27 cellular contexts compared by ENCODE assay signal in genomic region chr3:5309602-5310001, GRCh38.
"Had no signal": no experiment of that assay in that cellular context is flagged by ENCODE, and none has a peak within 500 bp of the region (broad histone marks: within the 10 kb centered on the region; RNA-seq: fewer than 3 reads in every experiment).

No MANE protein-coding gene starts in this region.

- H3K9me3 Mint-ChIP-seq: nephron; neural progenitor cell; stimulated activated effector memory CD8-positive, alpha-beta T cell treated with anti-CD3 and anti-CD28 coated beads, Interleukin-12 subunit alpha, Interleukin-12 subunit beta, amount 100 ng/mL, for 72 hours; stimulated activated naive CD8-positive, alpha-beta T cell treated with anti-CD3 and anti-CD28 coated beads, Interleukin-15, Interleukin-2, amounts not matched to agents 100 ng/mL and 50 ng/mL, for 24 hours had no signal

- ATAC-seq: psoas muscle; right cardiac atrium; right lobe of liver; stimulated activated effector memory CD8-positive, alpha-beta T cell treated with anti-CD3 and anti-CD28 coated beads, Interleukin-12 subunit alpha, Interleukin-12 subunit beta, amount 100 ng/mL, for 72 hours; stimulated activated naive B cell treated with anti-CD40 and anti-IgM and Interleukin-4, amounts not matched to agents 10 μg/mL and 1 μg/mL and 100 μg/mL, for 72 hours had no signal

- H3K36me3 Mint-ChIP-seq: neural progenitor cell; stimulated activated effector memory CD8-positive, alpha-beta T cell treated with anti-CD3 and anti-CD28 coated beads, Interleukin-12 subunit alpha, Interleukin-12 subunit beta, amount 100 ng/mL, for 72 hours; stimulated activated naive B cell treated with anti-CD40 and anti-IgM and Interleukin-4, amounts not matched to agents 10 μg/mL and 1 μg/mL and 100 μg/mL, for 72 hours had no signal

- H3K4me3 Mint-ChIP-seq: nephron; neural progenitor cell; stimulated activated effector memory CD8-positive, alpha-beta T cell treated with anti-CD3 and anti-CD28 coated beads, Interleukin-12 subunit alpha, Interleukin-12 subunit beta, amount 100 ng/mL, for 72 hours; stimulated activated naive B cell treated with anti-CD40 and anti-IgM and Interleukin-4, amounts not matched to agents 10 μg/mL and 1 μg/mL and 100 μg/mL, for 72 hours; stimulated activated naive CD8-positive, alpha-beta T cell treated with anti-CD3 and anti-CD28 coated beads, Interleukin-15, Interleukin-2, amounts not matched to agents 100 ng/mL and 50 ng/mL, for 24 hours had no signal

- H3K27me3 Mint-ChIP-seq: stimulated activated naive B cell treated with anti-CD40 and anti-IgM and Interleukin-4, amounts not matched to agents 10 μg/mL and 1 μg/mL and 100 μg/mL, for 72 hours; stimulated activated naive CD8-positive, alpha-beta T cell treated with anti-CD3 and anti-CD28 coated beads, Interleukin-15, Interleukin-2, amounts not matched to agents 100 ng/mL and 50 ng/mL, for 24 hours had no signal

- DNase-seq: occipital lobe; ovary; posterior cingulate gyrus; psoas muscle; right cardiac atrium; right lobe of liver; sigmoid colon; small intestine; stimulated activated CD4-positive, alpha-beta T cell treated with anti-CD3 and anti-CD28 coated beads, Interleukin-15, amount 100 ng/mL, for 24 hours; stimulated activated CD4-positive, alpha-beta T cell treated with anti-CD3 and anti-CD28 coated beads, Interleukin-2, amount 100 ng/mL, for 24 hours; stimulated activated CD4-positive, alpha-beta T cell treated with anti-CD3 and anti-CD28 coated beads, Interleukin-2, amount 100 ng/mL, for 48 hours; stimulated activated CD4-positive, alpha-beta T cell treated with anti-CD3 and anti-CD28 coated beads, Interleukin-4, amount 100 ng/mL, for 24 hours; stimulated activated naive B cell treated with anti-CD40 and anti-IgM and Interleukin-4, amounts not matched to agents 10 μg/mL and 1 μg/mL and 100 μg/mL, for 72 hours; stimulated activated naive CD4-positive, alpha-beta T cell treated with Interleukin-2 at 50 U/mL for 16 hours; stomach; thyroid gland; trophoblast cell; upper lobe of left lung had no signal

- H3K27ac Mint-ChIP-seq: nephron; neural progenitor cell; progenitor cell of endocrine pancreas; stimulated activated effector memory CD8-positive, alpha-beta T cell treated with anti-CD3 and anti-CD28 coated beads, Interleukin-12 subunit alpha, Interleukin-12 subunit beta, amount 100 ng/mL, for 72 hours; stimulated activated naive B cell treated with anti-CD40 and anti-IgM and Interleukin-4, amounts not matched to agents 10 μg/mL and 1 μg/mL and 100 μg/mL, for 72 hours; stimulated activated naive CD8-positive, alpha-beta T cell treated with anti-CD3 and anti-CD28 coated beads, Interleukin-15, Interleukin-2, amounts not matched to agents 100 ng/mL and 50 ng/mL, for 24 hours had no signal

- H3K27ac ChIP-seq: neural progenitor cell, ovary, parathyroid adenoma, psoas muscle, right lobe of liver, sigmoid colon, stomach, thoracic aorta, thyroid gland, tibial nerve, upper lobe of left lung, vagina had no signal

- H3K4me1 Mint-ChIP-seq: nephron, neural progenitor cell had no signal
